ENCODE assay signal across 20 cellular contexts in the genomic region with DNA sequence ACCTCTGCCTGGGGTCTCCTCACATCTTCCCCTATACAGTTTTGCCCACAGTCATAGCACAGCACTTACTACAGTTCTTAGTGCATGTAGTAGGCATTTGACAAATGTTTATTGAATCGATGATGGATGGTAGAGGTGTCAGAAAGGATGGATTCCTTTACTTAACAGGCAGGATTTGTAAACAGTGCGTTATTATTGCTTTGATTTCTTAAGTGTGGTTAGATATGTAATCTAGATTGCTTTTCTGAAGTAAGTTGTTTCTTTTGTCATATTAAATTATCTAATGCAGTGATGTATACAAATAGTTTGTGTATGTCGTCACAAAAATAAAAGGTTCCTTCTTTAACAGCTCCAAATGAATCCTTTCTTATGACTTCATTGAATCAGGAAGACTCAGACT.
"Had no signal": no experiment of that assay in that cellular context is flagged by ENCODE, and none has a peak within 500 bp of the region (broad histone marks: within the 10 kb centered on the region; RNA-seq: fewer than 3 reads in every experiment).

No MANE protein-coding gene starts in this region.

- H3K27ac Mint-ChIP-seq: activated CD4-positive, alpha-beta memory T cell treated with anti-CD3 and anti-CD28 coated beads, Interleukin-2, amount 10 ng/mL, durations not matched to agents 7 days and 5 days; activated CD4-positive, alpha-beta T cell treated with anti-CD3 and anti-CD28 coated beads, Interleukin-2, amount 10 ng/mL, durations not matched to agents 7 days and 5 days; activated naive CD4-positive, alpha-beta T cell treated with anti-CD3 and anti-CD28 coated beads, Interleukin-2, amount 50 U/mL, for 72 hours; activated naive CD8-positive, alpha-beta T cell treated with anti-CD3 and anti-CD28 coated beads, Interleukin-2, amount 50 U/mL, for 24 hours; activated T-cell treated with anti-CD3 and anti-CD28 coated beads, Interleukin-2, amount 50 U/mL, for 72 hours; T-helper 1 cell treated with Interleukin-12 subunit alpha and Interleukin-12 subunit beta and Interleukin-4 antibody, amounts not matched to agents 30 μg/mL and 1 μg/mL, for 36 hours; WTC11 had no signal

- H3K4me3 Mint-ChIP-seq: activated CD4-positive, alpha-beta memory T cell treated with anti-CD3 and anti-CD28 coated beads, Interleukin-2, amount 10 ng/mL, durations not matched to agents 7 days and 5 days; activated CD4-positive, alpha-beta T cell treated with anti-CD3 and anti-CD28 coated beads, Interleukin-2, amount 10 ng/mL, durations not matched to agents 7 days and 5 days; activated naive CD8-positive, alpha-beta T cell treated with anti-CD3 and anti-CD28 coated beads, Interleukin-2, amount 50 U/mL, for 24 hours; activated T-cell treated with anti-CD3 and anti-CD28 coated beads, Interleukin-2, amount 50 U/mL, for 72 hours; T-helper 1 cell treated with Interleukin-12 subunit alpha and Interleukin-12 subunit beta and Interleukin-4 antibody, amounts not matched to agents 30 μg/mL and 1 μg/mL, for 36 hours; WTC11 had no signal

- H3K4me1 ChIP-seq: colonic mucosa had no signal

- H3K27ac ChIP-seq: brain microvascular endothelial cell, colonic mucosa had no signal

- H3K4me3 ChIP-seq: cardiac muscle cell, colonic mucosa had no signal

- ATAC-seq: activated naive CD4-positive, alpha-beta T cell treated with anti-CD3 and anti-CD28 coated beads, Interleukin-2, amount 50 U/mL, for 72 hours; activated naive CD8-positive, alpha-beta T cell treated with anti-CD3 and anti-CD28 coated beads, Interleukin-2, amount 50 U/mL, for 24 hours; activated T-cell treated with anti-CD3 and anti-CD28 coated beads, Interleukin-2, amount 50 U/mL, for 72 hours had no signal

- H3K36me3 ChIP-seq: brain microvascular endothelial cell, cardiac muscle cell, colonic mucosa had no signal

- H3K27me3 ChIP-seq: brain microvascular endothelial cell, cardiac muscle cell, colonic mucosa had no signal

- H3K36me3 Mint-ChIP-seq: WTC11 had no signal

- H3K9me3 Mint-ChIP-seq: activated CD4-positive, alpha-beta memory T cell treated with anti-CD3 and anti-CD28 coated beads, Interleukin-2, amount 10 ng/mL, durations not matched to agents 7 days and 5 days; activated CD4-positive, alpha-beta T cell treated with anti-CD3 and anti-CD28 coated beads, Interleukin-2, amount 10 ng/mL, durations not matched to agents 7 days and 5 days; activated naive CD4-positive, alpha-beta T cell treated with anti-CD3 and anti-CD28 coated beads, Interleukin-2, amount 50 U/mL, for 72 hours; T-helper 1 cell treated with Interleukin-12 subunit alpha and Interleukin-12 subunit beta and Interleukin-4 antibody, amounts not matched to agents 30 μg/mL and 1 μg/mL, for 36 hours; WTC11 had no signal

- H3K9me3 ChIP-seq: colonic mucosa had no signal

- DNase-seq: activated CD4-positive, alpha-beta memory T cell treated with anti-CD3 and anti-CD28 coated beads, Interleukin-2, amount 10 ng/mL, durations not matched to agents 7 days and 5 days; activated CD4-positive, alpha-beta T cell treated with anti-CD3 and anti-CD28 coated beads for 1 hour; activated CD4-positive, alpha-beta T cell treated with anti-CD3 and anti-CD28 coated beads, Interleukin-2, amount 10 ng/mL, durations not matched to agents 7 days and 5 days; activated CD8-positive, alpha-beta memory T cell treated with anti-CD3 and anti-CD28 coated beads, Interleukin-2, amount 50 U/mL, for 4 hours; activated naive CD8-positive, alpha-beta T cell treated with anti-CD3 and anti-CD28 coated beads, Interleukin-2, amount 50 U/mL, for 24 hours; activated T-cell treated with anti-CD3 and anti-CD28 coated beads, Interleukin-2, amount 50 U/mL, for 72 hours; brain microvascular endothelial cell; cerebellar nuclear complex; colonic mucosa; NCI-H1105 treated with DMSO at 0.1 percent for 48 hours; NCI-H1436 treated with DMSO at 0.1 percent for 48 hours; NCI-H187; NCI-H2081 treated with DMSO at 0.1 percent for 48 hours; NCI-H446; NCI-H524; SHP77 treated with DMSO at 0.1 percent for 48 hours had no signal

- H3K27me3 Mint-ChIP-seq: activated CD4-positive, alpha-beta memory T cell treated with anti-CD3 and anti-CD28 coated beads, Interleukin-2, amount 10 ng/mL, durations not matched to agents 7 days and 5 days; activated CD4-positive, alpha-beta T cell treated with anti-CD3 and anti-CD28 coated beads, Interleukin-2, amount 10 ng/mL, durations not matched to agents 7 days and 5 days; activated naive CD8-positive, alpha-beta T cell treated with anti-CD3 and anti-CD28 coated beads, Interleukin-2, amount 50 U/mL, for 24 hours had no signal
